16 cellular contexts compared by ENCODE assay signal in genomic region chr1:41860214-41860613, GRCh38. TPM values are rescaled to one million over a fixed set of nuclear protein-coding genes. Genes with fewer than 3 reads are reported as not detected.
DNase-seq lines count a peak whose midpoint lies in the region; ATAC-seq and TF ChIP-seq lines count a peak whose summit lies in the region.
"Had no signal": no experiment of that assay in that cellular context is flagged by ENCODE, and none has a peak within 500 bp of the region (broad histone marks: within the 10 kb centered on the region; RNA-seq: fewer than 3 reads in every experiment).

No MANE protein-coding gene starts in this region.

- H3K79me1 ChIP-seq in mesendoderm (ENCODE audit: low read length), result no peaks in the 10 kb centered on the region

- H4K5ac ChIP-seq in mesendoderm (ENCODE audit: low read length), result no peak overlapping the region

- H3K27me3 ChIP-seq in DND-41 (ENCODE audit: insufficient read depth, low read length, poor library complexity) (no peaks in the 10 kb centered on the region), mesendoderm (ENCODE audit: insufficient read depth, low read length, poor library complexity) (no peaks in the 10 kb centered on the region)
- H3K27me3 ChIP-seq: BE2C had no signal

- no peak overlapping the region for H2BK15ac ChIP-seq in mesendoderm (replicated peaks; ENCODE audit: low read depth)

- H2AK5ac ChIP-seq in mesendoderm (ENCODE audit: low read length), result no peak overlapping the region

- H3K4me1 ChIP-seq in DND-41 (ENCODE audit: insufficient read depth, low read length) (peaks cover 60% of the 10 kb centered on the region), mesendoderm (ENCODE audit: control insufficient read depth, low read depth, low read length) (peaks cover 12% of the 10 kb centered on the region)
- H3K4me1 ChIP-seq: BE2C had no signal

- no peak for ATAC-seq in DND-41 (ENCODE audit: insufficient read depth, low read depth)
- ATAC-seq in HG03342 (IDR thresholded peaks at IDR 0.05; ENCODE audit: unreplicated experiment), result no peak
- ATAC-seq in GM18861 (IDR thresholded peaks at IDR 0.05; ENCODE audit: unreplicated experiment), result no peak
- ATAC-seq: CD8-positive, alpha-beta T cell; K562 had no signal

- WGBS in mesendoderm (ENCODE audit: extremely low coverage, insufficient coverage, low lambda C conversion rate), result no CpG with 5 or more reads among the region's 1 CpG

- H3K18ac ChIP-seq in mesendoderm (ENCODE audit: low read length), result no peak overlapping the region

- no peak overlapping the region for H2AFZ ChIP-seq in DND-41 (ENCODE audit: low read depth, low read length)
- H2AFZ ChIP-seq: GM23248 had no signal

- peaks cover 99% of the 10 kb centered on the region for H3K79me2 ChIP-seq in DND-41 (ENCODE audit: insufficient read depth, low read length)
- no peaks in the 10 kb centered on the region for H3K79me2 ChIP-seq in mesendoderm (ENCODE audit: control insufficient read depth, insufficient read depth, low read length)

- no peak for TF ChIP-seq CTCF in DND-41 (IDR thresholded peaks at IDR 0.05; ENCODE audit: borderline replicate concordance, extremely low read depth, low read length, poor library complexity, severe bottlenecking)

- H3K9me3 ChIP-seq in DND-41 (ENCODE audit: insufficient read depth, low read length, severe bottlenecking), result no peaks in the 10 kb centered on the region
- H3K9me3 ChIP-seq: BE2C had no signal

- no peak overlapping the region for H3K4me3 ChIP-seq in DND-41 (ENCODE audit: low read depth in 1 of 2, low read length in 2 of 2)
- H3K4me3 ChIP-seq in mesendoderm (ENCODE audit: low read length), result no peak overlapping the region
- H3K4me3 ChIP-seq: GM23248, K562 had no signal

- H2BK5ac ChIP-seq in mesendoderm (ENCODE audit: low read length), result no peak overlapping the region

- DNase-seq in DND-41 (no peak), LoVo (ENCODE audit: low spot score) (peak; percentile 4), NCI-H748 treated with DMSO at 0.1 percent for 48 hours (lab: John Stamatoyannopoulos, UW) (peak; percentile 95), mesendoderm (no peak)
- no peak for DNase-seq in activated naive CD4-positive, alpha-beta T cell (lab: John Stamatoyannopoulos, UW)
- DNase-seq: BE2C; CD8-positive, alpha-beta T cell; GM23248; NCI-H1092; NCI-H187 treated with DMSO at 0.1 percent for 48 hours; NCI-H226; NCI-H774 had no signal

- H4K8ac ChIP-seq in mesendoderm (ENCODE audit: low read depth, low read length), result no peak overlapping the region

- peak overlapping the region; percentile 44 for H3K4ac ChIP-seq in mesendoderm (ENCODE audit: low read depth, low read length)

- peaks cover 48% of the 10 kb centered on the region for H4K20me1 ChIP-seq in DND-41 (ENCODE audit: insufficient read depth, low read length)

- H2BK120ac ChIP-seq in mesendoderm (ENCODE audit: low read depth, low read length), result no peak overlapping the region

- peaks cover 80% of the 10 kb centered on the region for H3K36me3 ChIP-seq in DND-41 (ENCODE audit: insufficient read depth, low read length)
- H3K36me3 ChIP-seq in mesendoderm (ENCODE audit: control insufficient read depth, insufficient read depth, low read length), result no peaks in the 10 kb centered on the region
- H3K36me3 ChIP-seq: BE2C had no signal

- H3K27ac ChIP-seq in DND-41 (ENCODE audit: low read length), result peak overlapping the region; percentile 86
- no peak overlapping the region for H3K27ac ChIP-seq in mesendoderm (ENCODE audit: low read depth, low read length)
- H3K27ac ChIP-seq: GM23248, HL-60 had no signal

- H3K4me2 ChIP-seq in DND-41 (ENCODE audit: insufficient read depth, low read length), result no peak overlapping the region
- H3K4me2 ChIP-seq in mesendoderm (ENCODE audit: low read length), result no peak overlapping the region

- no peak overlapping the region for H3K23ac ChIP-seq in mesendoderm (ENCODE audit: low read length)

- no peak overlapping the region for H3K9ac ChIP-seq in DND-41 (ENCODE audit: low read depth, low read length)
- H3K9ac ChIP-seq in mesendoderm (ENCODE audit: low read length), result no peak overlapping the region
- H3K9ac ChIP-seq: GM23248 had no signal

- no peak overlapping the region for H3K56ac ChIP-seq in mesendoderm (ENCODE audit: low read length)

RNA-seq across cellular contexts. Expression of gene HIVEP3, which starts 58.5 kb away (rescaled TPM):
- polyA plus RNA-seq in mesendoderm (2013, experiment 1 of 2), result 1.1 TPM
- 1.3 TPM for polyA plus RNA-seq in mesendoderm (2013, experiment 2 of 2)

Comparison
In these comparisons a context has a peak if more than half of its experiments do, and no peak if none do; other contexts are left out.
1. DNase-seq: peak in LoVo (single experiment) and NCI-H748 treated with DMSO at 0.1 percent for 48 hours (single experiment); none in DND-41 (single experiment), mesendoderm (single experiment) and activated naive CD4-positive, alpha-beta T cell (0 of 4).